In genomic region chr20:57351042-57351783, GRCh38 we compare ENCODE assay signal across 8 cellular contexts. TPM values are rescaled to one million over a fixed set of nuclear protein-coding genes. Genes with fewer than 3 reads are reported as not detected.
DNase-seq lines count a peak whose midpoint lies in the region; ATAC-seq and TF ChIP-seq lines count a peak whose summit lies in the region.

Gene RAE1, plus strand, starts transcription at chr20:57351255. Its CDS starts 2,784 bp downstream, at chr20:57354039.

- H3K4me3 Mint-ChIP-seq in T-helper 1 cell treated with Interleukin-12 subunit alpha and Interleukin-12 subunit beta and Interleukin-4 antibody, amounts not matched to agents 30 μg/mL and 1 μg/mL, for 36 hours: peak within 1 kb of the TSS; percentile 95

- no peaks in the 10 kb centered on the region for H3K4me1 ChIP-seq in prostate gland (replicated peaks)

- no peaks in the 10 kb centered on the region for H3K9me3 ChIP-seq in prostate gland

- no peaks in the 10 kb centered on the region for H3K9me3 Mint-ChIP-seq in T-helper 1 cell treated with Interleukin-12 subunit alpha and Interleukin-12 subunit beta and Interleukin-4 antibody, amounts not matched to agents 30 μg/mL and 1 μg/mL, for 36 hours

- H3K36me3 ChIP-seq in prostate gland: peaks cover under 1 to 7% of the 10 kb centered on the region in 2 donors

- intact Hi-C loops in left ventricle myocardium superior (cut with micrococcal nuclease) (loop anchor here (5.0 kb wide), 1 partner anchor 184 kb away; no protein-coding TSS in a partner anchor), prostate gland (cut with DNase I) (no loop called here)

- peak within 1 kb of the TSS; percentile 73 to 75 for H3K27ac ChIP-seq in prostate gland

- H3K4me3 ChIP-seq in GM12875 (ENCODE audit: low read depth, low read length): peak within 1 kb of the TSS; percentile 74
- H3K4me3 ChIP-seq in prostate gland: peak within 1 kb of the TSS; percentile 64 to 71

- TF ChIP-seq CTCF in GM12875 (IDR thresholded peaks at IDR 0.05; ENCODE audit: borderline replicate concordance, insufficient read depth, low read depth, low read length) (no peak), prostate gland (IDR thresholded peaks at IDR 0.05) (peak in 1 of 4 experiments; percentile 7)

- peaks cover 10% of the 10 kb centered on the region for H3K27me3 Mint-ChIP-seq in T-helper 1 cell treated with Interleukin-12 subunit alpha and Interleukin-12 subunit beta and Interleukin-4 antibody, amounts not matched to agents 30 μg/mL and 1 μg/mL, for 36 hours (ENCODE audit: low read depth)

- H3K27ac Mint-ChIP-seq in T-helper 1 cell treated with Interleukin-12 subunit alpha and Interleukin-12 subunit beta and Interleukin-4 antibody, amounts not matched to agents 30 μg/mL and 1 μg/mL, for 36 hours: peak within 1 kb of the TSS; percentile 90

- WGBS in prostate gland: under 1% methylated on average over 54 of the region's 64 CpGs

- ATAC-seq in HG02870 (IDR thresholded peaks at IDR 0.05; ENCODE audit: unreplicated experiment) (peak; percentile 81), left ventricle myocardium superior (peak; percentile 91)

- no peaks in the 10 kb centered on the region for H3K27me3 ChIP-seq in prostate gland (replicated peaks; ENCODE audit: insufficient read depth)

- DNase-seq in NCI-H1694 treated with DMSO at 0.1 percent for 48 hours (lab: John Stamatoyannopoulos, UW) (peak; percentile 67), amniotic stem cell (lab: John Stamatoyannopoulos, UW) (peak; percentile 82), left ventricle myocardium superior (peak; percentile 92), prostate gland (ENCODE audit: low spot score) (peak; percentile 86), ureter (ENCODE audit: low spot score) (peak; percentile 91)

- peaks cover 21% of the 10 kb centered on the region for H3K4me1 Mint-ChIP-seq in T-helper 1 cell treated with Interleukin-12 subunit alpha and Interleukin-12 subunit beta and Interleukin-4 antibody, amounts not matched to agents 30 μg/mL and 1 μg/mL, for 36 hours (ENCODE audit: low read depth)

- peaks cover 23% of the 10 kb centered on the region for H3K36me3 Mint-ChIP-seq in T-helper 1 cell treated with Interleukin-12 subunit alpha and Interleukin-12 subunit beta and Interleukin-4 antibody, amounts not matched to agents 30 μg/mL and 1 μg/mL, for 36 hours (ENCODE audit: low read depth)

- peak; percentile 39 for TF ChIP-seq POLR2A in prostate gland (IDR thresholded peaks at IDR 0.05)

RNA-seq across cellular contexts. Expression of gene RAE1, which starts in this region (rescaled TPM):
- 15.1 TPM for total RNA-seq in left ventricle myocardium superior
- total RNA-seq in prostate gland: 10 to 100 TPM; 21.7 to 49.9 TPM
- total RNA-seq in ureter: 26.3 TPM

Comparison
In these comparisons a context has a peak if more than half of its experiments do, and no peak if none do; other contexts are left out.
1. Peak in every context shown above with its lines: DNase-seq, ATAC-seq, H3K4me3 ChIP-seq and H3K27ac ChIP-seq.